Comparison of ENCODE assay signal across 1 cellular context in genomic region chr19:50500060-50500752, GRCh38.
TF ChIP-seq lines count a peak whose summit lies in the region.

No MANE protein-coding gene starts in this region.

TF ChIP-seq in K562, 482 proteins besides CTCF, POLR2A, EP300 and RAD21 (continued from another document and continues in another):
- TF ChIP-seq, protein P1, sequence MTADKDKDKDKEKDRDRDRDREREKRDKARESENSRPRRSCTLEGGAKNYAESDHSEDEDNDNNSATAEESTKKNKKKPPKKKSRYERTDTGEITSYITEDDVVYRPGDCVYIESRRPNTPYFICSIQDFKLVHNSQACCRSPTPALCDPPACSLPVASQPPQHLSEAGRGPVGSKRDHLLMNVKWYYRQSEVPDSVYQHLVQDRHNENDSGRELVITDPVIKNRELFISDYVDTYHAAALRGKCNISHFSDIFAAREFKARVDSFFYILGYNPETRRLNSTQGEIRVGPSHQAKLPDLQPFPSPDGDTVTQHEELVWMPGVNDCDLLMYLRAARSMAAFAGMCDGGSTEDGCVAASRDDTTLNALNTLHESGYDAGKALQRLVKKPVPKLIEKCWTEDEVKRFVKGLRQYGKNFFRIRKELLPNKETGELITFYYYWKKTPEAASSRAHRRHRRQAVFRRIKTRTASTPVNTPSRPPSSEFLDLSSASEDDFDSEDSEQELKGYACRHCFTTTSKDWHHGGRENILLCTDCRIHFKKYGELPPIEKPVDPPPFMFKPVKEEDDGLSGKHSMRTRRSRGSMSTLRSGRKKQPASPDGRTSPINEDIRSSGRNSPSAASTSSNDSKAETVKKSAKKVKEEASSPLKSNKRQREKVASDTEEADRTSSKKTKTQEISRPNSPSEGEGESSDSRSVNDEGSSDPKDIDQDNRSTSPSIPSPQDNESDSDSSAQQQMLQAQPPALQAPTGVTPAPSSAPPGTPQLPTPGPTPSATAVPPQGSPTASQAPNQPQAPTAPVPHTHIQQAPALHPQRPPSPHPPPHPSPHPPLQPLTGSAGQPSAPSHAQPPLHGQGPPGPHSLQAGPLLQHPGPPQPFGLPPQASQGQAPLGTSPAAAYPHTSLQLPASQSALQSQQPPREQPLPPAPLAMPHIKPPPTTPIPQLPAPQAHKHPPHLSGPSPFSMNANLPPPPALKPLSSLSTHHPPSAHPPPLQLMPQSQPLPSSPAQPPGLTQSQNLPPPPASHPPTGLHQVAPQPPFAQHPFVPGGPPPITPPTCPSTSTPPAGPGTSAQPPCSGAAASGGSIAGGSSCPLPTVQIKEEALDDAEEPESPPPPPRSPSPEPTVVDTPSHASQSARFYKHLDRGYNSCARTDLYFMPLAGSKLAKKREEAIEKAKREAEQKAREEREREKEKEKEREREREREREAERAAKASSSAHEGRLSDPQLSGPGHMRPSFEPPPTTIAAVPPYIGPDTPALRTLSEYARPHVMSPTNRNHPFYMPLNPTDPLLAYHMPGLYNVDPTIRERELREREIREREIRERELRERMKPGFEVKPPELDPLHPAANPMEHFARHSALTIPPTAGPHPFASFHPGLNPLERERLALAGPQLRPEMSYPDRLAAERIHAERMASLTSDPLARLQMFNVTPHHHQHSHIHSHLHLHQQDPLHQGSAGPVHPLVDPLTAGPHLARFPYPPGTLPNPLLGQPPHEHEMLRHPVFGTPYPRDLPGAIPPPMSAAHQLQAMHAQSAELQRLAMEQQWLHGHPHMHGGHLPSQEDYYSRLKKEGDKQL (CRISPR knock-in tag; IDR thresholded peaks at IDR 0.05; ENCODE audit: borderline replicate concordance) = no peak
- TF ChIP-seq RBBP5 (IDR thresholded peaks at IDR 0.05; ENCODE audit: borderline replicate concordance, insufficient read depth, low read length, poor library complexity, severe bottlenecking) (no peak), HNRNPH1 (optimal IDR thresholded peaks at IDR 0.05; ENCODE audit: low read depth, low read length) (no peak), PCBP1 (IDR thresholded peaks at IDR 0.05; ENCODE audit: low read depth, low read length, poor library complexity, severe bottlenecking) (peak; percentile 89), ZC3H4 (CRISPR knock-in tag; IDR thresholded peaks at IDR 0.05; ENCODE audit: borderline replicate concordance) (no peak), HDGF (IDR thresholded peaks at IDR 0.05) (no peak), SMARCA4 (IDR thresholded peaks at IDR 0.05) (peak; percentile 59), ELF4 (CRISPR knock-in tag; IDR thresholded peaks at IDR 0.05) (no peak), SAFB (IDR thresholded peaks at IDR 0.05; ENCODE audit: borderline replicate concordance, low read depth, low read length) (no peak), CREB1 (IDR thresholded peaks at IDR 0.05) (no peak), CREB1 (CRISPR knock-in tag; IDR thresholded peaks at IDR 0.05) (0 out of 2 replicates have a peak, but pooled peaks have one; percentile 52), ZNF551 (CRISPR knock-in tag; IDR thresholded peaks at IDR 0.05) (no peak), KLF16 (IDR thresholded peaks at IDR 0.05) (peak; percentile 79), DIDO1 (tag; IDR thresholded peaks at IDR 0.05; ENCODE audit: low read depth) (no peak), MAFG (tag; conservative IDR thresholded peaks at IDR 0.05) (no peak), CBFA2T3 (IDR thresholded peaks at IDR 0.05) (peak; percentile 91), ZNF778 (CRISPR knock-in tag; IDR thresholded peaks at IDR 0.05) (no peak), ZNF184 (CRISPR knock-in tag; IDR thresholded peaks at IDR 0.05) (no peak), SP1 (CRISPR knock-in tag; IDR thresholded peaks at IDR 0.05) (peak; percentile 61), TCF7L2 (IDR thresholded peaks at IDR 0.05; ENCODE audit: low read depth, low read length) (no peak), CREM (IDR thresholded peaks at IDR 0.05; ENCODE audit: low read depth) (peak; percentile 50; the same call in 1 of the 2 replicates), ZNF239 (CRISPR knock-in tag; IDR thresholded peaks at IDR 0.05) (no peak), GABPB1 (CRISPR knock-in tag; IDR thresholded peaks at IDR 0.05) (peak; percentile 27; the same call in 1 of the 2 replicates), KAT7 (CRISPR knock-in tag; IDR thresholded peaks at IDR 0.05; ENCODE audit: borderline replicate concordance) (no peak), CTBP1 (IDR thresholded peaks at IDR 0.05; ENCODE audit: borderline replicate concordance) (peak; percentile 64; the same call in 1 of the 2 replicates), TCF3 (CRISPR knock-in tag; IDR thresholded peaks at IDR 0.05) (peak; percentile 88), COPS2 (conservative IDR thresholded peaks at IDR 0.05) (no peak), THRAP3 (IDR thresholded peaks at IDR 0.05; ENCODE audit: borderline replicate concordance) (no peak), MAFK (IDR thresholded peaks at IDR 0.05; ENCODE audit: low read length) (no peak), TEAD1 (CRISPR knock-in tag; IDR thresholded peaks at IDR 0.05) (no peak), RBM15 (IDR thresholded peaks at IDR 0.05; ENCODE audit: insufficient read depth, low read length) (no peak), SP2 (IDR thresholded peaks at IDR 0.05; ENCODE audit: extremely low read depth, low read depth, low read length, poor library complexity, severe bottlenecking) (no peak), NRF1 (conservative IDR thresholded peaks at IDR 0.05 in 1 of 2, IDR thresholded peaks at IDR 0.05 in 1 of 2) (peak; percentile 58 to 65), SRSF9 (IDR thresholded peaks at IDR 0.05; ENCODE audit: borderline replicate concordance, low read depth, low read length) (no peak), ZNF121 (CRISPR knock-in tag; conservative IDR thresholded peaks at IDR 0.05) (no peak), TAF9B (IDR thresholded peaks at IDR 0.05; ENCODE audit: partially characterized antibody) (no peak), SOX6 (IDR thresholded peaks at IDR 0.05) (peak; percentile 27; the same call in 1 of the 2 replicates), CBFA2T2 (conservative IDR thresholded peaks at IDR 0.05) (peak; percentile 87)
- TF ChIP-seq, protein P2, sequence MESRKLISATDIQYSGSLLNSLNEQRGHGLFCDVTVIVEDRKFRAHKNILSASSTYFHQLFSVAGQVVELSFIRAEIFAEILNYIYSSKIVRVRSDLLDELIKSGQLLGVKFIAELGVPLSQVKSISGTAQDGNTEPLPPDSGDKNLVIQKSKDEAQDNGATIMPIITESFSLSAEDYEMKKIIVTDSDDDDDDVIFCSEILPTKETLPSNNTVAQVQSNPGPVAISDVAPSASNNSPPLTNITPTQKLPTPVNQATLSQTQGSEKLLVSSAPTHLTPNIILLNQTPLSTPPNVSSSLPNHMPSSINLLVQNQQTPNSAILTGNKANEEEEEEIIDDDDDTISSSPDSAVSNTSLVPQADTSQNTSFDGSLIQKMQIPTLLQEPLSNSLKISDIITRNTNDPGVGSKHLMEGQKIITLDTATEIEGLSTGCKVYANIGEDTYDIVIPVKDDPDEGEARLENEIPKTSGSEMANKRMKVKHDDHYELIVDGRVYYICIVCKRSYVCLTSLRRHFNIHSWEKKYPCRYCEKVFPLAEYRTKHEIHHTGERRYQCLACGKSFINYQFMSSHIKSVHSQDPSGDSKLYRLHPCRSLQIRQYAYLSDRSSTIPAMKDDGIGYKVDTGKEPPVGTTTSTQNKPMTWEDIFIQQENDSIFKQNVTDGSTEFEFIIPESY (CRISPR knock-in tag; IDR thresholded peaks at IDR 0.05) = peak; percentile 89
- TF ChIP-seq, protein P3, sequence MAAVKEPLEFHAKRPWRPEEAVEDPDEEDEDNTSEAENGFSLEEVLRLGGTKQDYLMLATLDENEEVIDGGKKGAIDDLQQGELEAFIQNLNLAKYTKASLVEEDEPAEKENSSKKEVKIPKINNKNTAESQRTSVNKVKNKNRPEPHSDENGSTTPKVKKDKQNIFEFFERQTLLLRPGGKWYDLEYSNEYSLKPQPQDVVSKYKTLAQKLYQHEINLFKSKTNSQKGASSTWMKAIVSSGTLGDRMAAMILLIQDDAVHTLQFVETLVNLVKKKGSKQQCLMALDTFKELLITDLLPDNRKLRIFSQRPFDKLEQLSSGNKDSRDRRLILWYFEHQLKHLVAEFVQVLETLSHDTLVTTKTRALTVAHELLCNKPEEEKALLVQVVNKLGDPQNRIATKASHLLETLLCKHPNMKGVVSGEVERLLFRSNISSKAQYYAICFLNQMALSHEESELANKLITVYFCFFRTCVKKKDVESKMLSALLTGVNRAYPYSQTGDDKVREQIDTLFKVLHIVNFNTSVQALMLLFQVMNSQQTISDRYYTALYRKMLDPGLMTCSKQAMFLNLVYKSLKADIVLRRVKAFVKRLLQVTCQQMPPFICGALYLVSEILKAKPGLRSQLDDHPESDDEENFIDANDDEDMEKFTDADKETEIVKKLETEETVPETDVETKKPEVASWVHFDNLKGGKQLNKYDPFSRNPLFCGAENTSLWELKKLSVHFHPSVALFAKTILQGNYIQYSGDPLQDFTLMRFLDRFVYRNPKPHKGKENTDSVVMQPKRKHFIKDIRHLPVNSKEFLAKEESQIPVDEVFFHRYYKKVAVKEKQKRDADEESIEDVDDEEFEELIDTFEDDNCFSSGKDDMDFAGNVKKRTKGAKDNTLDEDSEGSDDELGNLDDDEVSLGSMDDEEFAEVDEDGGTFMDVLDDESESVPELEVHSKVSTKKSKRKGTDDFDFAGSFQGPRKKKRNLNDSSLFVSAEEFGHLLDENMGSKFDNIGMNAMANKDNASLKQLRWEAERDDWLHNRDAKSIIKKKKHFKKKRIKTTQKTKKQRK (IDR thresholded peaks at IDR 0.05; ENCODE audit: borderline replicate concordance, low read depth, low read length) = no peak
- TF ChIP-seq, protein P4, sequence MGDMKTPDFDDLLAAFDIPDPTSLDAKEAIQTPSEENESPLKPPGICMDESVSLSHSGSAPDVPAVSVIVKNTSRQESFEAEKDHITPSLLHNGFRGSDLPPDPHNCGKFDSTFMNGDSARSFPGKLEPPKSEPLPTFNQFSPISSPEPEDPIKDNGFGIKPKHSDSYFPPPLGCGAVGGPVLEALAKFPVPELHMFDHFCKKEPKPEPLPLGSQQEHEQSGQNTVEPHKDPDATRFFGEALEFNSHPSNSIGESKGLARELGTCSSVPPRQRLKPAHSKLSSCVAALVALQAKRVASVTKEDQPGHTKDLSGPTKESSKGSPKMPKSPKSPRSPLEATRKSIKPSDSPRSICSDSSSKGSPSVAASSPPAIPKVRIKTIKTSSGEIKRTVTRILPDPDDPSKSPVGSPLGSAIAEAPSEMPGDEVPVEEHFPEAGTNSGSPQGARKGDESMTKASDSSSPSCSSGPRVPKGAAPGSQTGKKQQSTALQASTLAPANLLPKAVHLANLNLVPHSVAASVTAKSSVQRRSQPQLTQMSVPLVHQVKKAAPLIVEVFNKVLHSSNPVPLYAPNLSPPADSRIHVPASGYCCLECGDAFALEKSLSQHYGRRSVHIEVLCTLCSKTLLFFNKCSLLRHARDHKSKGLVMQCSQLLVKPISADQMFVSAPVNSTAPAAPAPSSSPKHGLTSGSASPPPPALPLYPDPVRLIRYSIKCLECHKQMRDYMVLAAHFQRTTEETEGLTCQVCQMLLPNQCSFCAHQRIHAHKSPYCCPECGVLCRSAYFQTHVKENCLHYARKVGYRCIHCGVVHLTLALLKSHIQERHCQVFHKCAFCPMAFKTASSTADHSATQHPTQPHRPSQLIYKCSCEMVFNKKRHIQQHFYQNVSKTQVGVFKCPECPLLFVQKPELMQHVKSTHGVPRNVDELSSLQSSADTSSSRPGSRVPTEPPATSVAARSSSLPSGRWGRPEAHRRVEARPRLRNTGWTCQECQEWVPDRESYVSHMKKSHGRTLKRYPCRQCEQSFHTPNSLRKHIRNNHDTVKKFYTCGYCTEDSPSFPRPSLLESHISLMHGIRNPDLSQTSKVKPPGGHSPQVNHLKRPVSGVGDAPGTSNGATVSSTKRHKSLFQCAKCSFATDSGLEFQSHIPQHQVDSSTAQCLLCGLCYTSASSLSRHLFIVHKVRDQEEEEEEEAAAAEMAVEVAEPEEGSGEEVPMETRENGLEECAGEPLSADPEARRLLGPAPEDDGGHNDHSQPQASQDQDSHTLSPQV (IDR thresholded peaks at IDR 0.05) = no peak
- TF ChIP-seq, protein P5, sequence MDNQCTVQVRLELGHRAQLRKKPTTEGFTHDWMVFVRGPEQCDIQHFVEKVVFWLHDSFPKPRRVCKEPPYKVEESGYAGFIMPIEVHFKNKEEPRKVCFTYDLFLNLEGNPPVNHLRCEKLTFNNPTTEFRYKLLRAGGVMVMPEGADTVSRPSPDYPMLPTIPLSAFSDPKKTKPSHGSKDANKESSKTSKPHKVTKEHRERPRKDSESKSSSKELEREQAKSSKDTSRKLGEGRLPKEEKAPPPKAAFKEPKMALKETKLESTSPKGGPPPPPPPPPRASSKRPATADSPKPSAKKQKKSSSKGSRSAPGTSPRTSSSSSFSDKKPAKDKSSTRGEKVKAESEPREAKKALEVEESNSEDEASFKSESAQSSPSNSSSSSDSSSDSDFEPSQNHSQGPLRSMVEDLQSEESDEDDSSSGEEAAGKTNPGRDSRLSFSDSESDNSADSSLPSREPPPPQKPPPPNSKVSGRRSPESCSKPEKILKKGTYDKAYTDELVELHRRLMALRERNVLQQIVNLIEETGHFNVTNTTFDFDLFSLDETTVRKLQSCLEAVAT (IDR thresholded peaks at IDR 0.05) = no peak
- TF ChIP-seq, protein P6, sequence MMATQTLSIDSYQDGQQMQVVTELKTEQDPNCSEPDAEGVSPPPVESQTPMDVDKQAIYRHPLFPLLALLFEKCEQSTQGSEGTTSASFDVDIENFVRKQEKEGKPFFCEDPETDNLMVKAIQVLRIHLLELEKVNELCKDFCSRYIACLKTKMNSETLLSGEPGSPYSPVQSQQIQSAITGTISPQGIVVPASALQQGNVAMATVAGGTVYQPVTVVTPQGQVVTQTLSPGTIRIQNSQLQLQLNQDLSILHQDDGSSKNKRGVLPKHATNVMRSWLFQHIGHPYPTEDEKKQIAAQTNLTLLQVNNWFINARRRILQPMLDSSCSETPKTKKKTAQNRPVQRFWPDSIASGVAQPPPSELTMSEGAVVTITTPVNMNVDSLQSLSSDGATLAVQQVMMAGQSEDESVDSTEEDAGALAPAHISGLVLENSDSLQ (IDR thresholded peaks at IDR 0.05) = no peak
- TF ChIP-seq, protein P7, sequence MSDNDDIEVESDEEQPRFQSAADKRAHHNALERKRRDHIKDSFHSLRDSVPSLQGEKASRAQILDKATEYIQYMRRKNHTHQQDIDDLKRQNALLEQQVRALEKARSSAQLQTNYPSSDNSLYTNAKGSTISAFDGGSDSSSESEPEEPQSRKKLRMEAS (CRISPR knock-in tag; IDR thresholded peaks at IDR 0.05) = peak; percentile 65
- TF ChIP-seq, protein P8, sequence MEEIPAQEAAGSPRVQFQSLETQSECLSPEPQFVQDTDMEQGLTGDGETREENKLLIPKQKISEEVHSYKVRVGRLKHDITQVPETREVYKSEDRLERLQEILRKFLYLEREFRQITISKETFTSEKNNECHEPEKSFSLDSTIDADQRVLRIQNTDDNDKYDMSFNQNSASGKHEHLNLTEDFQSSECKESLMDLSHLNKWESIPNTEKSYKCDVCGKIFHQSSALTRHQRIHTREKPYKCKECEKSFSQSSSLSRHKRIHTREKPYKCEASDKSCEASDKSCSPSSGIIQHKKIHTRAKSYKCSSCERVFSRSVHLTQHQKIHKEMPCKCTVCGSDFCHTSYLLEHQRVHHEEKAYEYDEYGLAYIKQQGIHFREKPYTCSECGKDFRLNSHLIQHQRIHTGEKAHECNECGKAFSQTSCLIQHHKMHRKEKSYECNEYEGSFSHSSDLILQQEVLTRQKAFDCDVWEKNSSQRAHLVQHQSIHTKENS (CRISPR knock-in tag; IDR thresholded peaks at IDR 0.05) = no peak
